ENCODE assay signal across 2 cellular contexts in the genomic region with DNA sequence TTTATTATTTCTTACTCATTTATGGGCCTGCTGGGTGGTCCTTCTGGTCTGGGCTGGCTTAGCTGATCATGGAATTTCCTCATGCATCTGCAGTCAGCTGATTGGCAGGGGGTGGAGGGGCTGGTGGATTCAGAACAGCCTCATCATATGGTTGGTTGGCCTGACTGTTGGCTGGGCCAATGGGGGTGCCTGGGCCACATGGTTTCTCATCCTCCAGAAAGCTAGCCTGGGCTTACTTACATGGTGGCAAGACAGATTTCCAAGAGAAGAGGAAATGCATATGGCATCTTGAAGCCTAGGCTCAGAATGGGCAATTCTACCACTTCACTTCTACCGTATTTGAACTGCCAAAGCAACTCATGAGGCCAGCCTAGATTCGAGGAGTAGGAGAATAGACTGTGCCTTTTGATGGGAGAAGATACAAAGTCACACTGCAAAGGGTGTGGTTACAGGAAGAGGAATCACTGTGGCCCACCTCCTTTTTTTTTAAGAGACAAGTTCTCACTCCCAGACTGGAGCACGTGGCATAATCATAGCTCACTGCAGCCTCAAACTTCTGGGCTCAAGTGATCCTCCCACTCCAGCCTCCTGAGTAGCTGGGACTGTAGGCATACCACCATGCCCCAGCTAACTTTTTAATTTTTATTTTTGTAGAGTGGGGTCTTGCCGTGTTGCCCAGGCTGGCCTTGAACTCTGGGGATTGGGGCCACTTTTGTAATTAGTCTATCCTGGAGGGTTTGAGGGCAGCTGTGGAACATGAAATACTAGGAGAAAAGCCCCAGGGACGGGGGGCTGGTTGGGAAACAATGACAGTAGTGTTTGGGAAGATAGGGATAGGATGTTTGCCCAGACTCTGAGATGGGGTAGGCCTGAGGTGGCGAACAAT.
TF ChIP-seq lines count a peak whose summit lies in the region.

No MANE protein-coding gene starts in this region.

TF ChIP-seq in SK-N-SH, 30 proteins besides CTCF, POLR2A, EP300 and RAD21 (continued from another document):
- TF ChIP-seq, protein P1, sequence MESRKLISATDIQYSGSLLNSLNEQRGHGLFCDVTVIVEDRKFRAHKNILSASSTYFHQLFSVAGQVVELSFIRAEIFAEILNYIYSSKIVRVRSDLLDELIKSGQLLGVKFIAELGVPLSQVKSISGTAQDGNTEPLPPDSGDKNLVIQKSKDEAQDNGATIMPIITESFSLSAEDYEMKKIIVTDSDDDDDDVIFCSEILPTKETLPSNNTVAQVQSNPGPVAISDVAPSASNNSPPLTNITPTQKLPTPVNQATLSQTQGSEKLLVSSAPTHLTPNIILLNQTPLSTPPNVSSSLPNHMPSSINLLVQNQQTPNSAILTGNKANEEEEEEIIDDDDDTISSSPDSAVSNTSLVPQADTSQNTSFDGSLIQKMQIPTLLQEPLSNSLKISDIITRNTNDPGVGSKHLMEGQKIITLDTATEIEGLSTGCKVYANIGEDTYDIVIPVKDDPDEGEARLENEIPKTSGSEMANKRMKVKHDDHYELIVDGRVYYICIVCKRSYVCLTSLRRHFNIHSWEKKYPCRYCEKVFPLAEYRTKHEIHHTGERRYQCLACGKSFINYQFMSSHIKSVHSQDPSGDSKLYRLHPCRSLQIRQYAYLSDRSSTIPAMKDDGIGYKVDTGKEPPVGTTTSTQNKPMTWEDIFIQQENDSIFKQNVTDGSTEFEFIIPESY (IDR thresholded peaks at IDR 0.05; ENCODE audit: borderline replicate concordance, low read depth): no peak
- TF ChIP-seq, protein P2, sequence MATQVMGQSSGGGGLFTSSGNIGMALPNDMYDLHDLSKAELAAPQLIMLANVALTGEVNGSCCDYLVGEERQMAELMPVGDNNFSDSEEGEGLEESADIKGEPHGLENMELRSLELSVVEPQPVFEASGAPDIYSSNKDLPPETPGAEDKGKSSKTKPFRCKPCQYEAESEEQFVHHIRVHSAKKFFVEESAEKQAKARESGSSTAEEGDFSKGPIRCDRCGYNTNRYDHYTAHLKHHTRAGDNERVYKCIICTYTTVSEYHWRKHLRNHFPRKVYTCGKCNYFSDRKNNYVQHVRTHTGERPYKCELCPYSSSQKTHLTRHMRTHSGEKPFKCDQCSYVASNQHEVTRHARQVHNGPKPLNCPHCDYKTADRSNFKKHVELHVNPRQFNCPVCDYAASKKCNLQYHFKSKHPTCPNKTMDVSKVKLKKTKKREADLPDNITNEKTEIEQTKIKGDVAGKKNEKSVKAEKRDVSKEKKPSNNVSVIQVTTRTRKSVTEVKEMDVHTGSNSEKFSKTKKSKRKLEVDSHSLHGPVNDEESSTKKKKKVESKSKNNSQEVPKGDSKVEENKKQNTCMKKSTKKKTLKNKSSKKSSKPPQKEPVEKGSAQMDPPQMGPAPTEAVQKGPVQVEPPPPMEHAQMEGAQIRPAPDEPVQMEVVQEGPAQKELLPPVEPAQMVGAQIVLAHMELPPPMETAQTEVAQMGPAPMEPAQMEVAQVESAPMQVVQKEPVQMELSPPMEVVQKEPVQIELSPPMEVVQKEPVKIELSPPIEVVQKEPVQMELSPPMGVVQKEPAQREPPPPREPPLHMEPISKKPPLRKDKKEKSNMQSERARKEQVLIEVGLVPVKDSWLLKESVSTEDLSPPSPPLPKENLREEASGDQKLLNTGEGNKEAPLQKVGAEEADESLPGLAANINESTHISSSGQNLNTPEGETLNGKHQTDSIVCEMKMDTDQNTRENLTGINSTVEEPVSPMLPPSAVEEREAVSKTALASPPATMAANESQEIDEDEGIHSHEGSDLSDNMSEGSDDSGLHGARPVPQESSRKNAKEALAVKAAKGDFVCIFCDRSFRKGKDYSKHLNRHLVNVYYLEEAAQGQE (IDR thresholded peaks at IDR 0.05; ENCODE audit: low read depth, low read length): no peak
- TF ChIP-seq JUND (IDR thresholded peaks at IDR 0.05): no peak
- TF ChIP-seq GABPA (IDR thresholded peaks at IDR 0.05; ENCODE audit: low read depth): no peak
- no peak for TF ChIP-seq YY1 (IDR thresholded peaks at IDR 0.05; ENCODE audit: low read depth)
- no peak for TF ChIP-seq GATA2 (CRISPR knock-in tag; IDR thresholded peaks at IDR 0.05)
- TF ChIP-seq TCF12 (IDR thresholded peaks at IDR 0.05): no peak
- TF ChIP-seq, protein P3, sequence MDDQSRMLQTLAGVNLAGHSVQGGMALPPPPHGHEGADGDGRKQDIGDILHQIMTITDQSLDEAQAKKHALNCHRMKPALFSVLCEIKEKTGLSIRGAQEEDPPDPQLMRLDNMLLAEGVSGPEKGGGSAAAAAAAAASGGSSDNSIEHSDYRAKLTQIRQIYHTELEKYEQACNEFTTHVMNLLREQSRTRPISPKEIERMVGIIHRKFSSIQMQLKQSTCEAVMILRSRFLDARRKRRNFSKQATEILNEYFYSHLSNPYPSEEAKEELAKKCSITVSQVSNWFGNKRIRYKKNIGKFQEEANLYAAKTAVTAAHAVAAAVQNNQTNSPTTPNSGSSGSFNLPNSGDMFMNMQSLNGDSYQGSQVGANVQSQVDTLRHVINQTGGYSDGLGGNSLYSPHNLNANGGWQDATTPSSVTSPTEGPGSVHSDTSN (IDR thresholded peaks at IDR 0.05): no peak
- no peak for TF ChIP-seq RXRA (IDR thresholded peaks at IDR 0.05; ENCODE audit: borderline replicate concordance, low read depth)
- no peak for TF ChIP-seq FOXJ3 (CRISPR knock-in tag; IDR thresholded peaks at IDR 0.05)
- TF ChIP-seq, protein P4, sequence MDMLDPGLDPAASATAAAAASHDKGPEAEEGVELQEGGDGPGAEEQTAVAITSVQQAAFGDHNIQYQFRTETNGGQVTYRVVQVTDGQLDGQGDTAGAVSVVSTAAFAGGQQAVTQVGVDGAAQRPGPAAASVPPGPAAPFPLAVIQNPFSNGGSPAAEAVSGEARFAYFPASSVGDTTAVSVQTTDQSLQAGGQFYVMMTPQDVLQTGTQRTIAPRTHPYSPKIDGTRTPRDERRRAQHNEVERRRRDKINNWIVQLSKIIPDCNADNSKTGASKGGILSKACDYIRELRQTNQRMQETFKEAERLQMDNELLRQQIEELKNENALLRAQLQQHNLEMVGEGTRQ (IDR thresholded peaks at IDR 0.05; ENCODE audit: borderline replicate concordance, low read depth, low read length): no peak

TF ChIP-seq in SK-N-SH treated with all-trans-retinoic acid at 6 μM for 48 hours, 23 proteins besides CTCF, POLR2A, EP300 and RAD21 (continued from another document):
- TF ChIP-seq, protein P5, sequence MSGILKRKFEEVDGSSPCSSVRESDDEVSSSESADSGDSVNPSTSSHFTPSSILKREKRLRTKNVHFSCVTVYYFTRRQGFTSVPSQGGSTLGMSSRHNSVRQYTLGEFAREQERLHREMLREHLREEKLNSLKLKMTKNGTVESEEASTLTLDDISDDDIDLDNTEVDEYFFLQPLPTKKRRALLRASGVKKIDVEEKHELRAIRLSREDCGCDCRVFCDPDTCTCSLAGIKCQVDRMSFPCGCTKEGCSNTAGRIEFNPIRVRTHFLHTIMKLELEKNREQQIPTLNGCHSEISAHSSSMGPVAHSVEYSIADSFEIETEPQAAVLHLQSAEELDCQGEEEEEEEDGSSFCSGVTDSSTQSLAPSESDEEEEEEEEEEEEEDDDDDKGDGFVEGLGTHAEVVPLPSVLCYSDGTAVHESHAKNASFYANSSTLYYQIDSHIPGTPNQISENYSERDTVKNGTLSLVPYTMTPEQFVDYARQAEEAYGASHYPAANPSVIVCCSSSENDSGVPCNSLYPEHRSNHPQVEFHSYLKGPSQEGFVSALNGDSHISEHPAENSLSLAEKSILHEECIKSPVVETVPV (CRISPR knock-in tag; IDR thresholded peaks at IDR 0.05): no peak
- TF ChIP-seq SNAI2 (CRISPR knock-in tag; IDR thresholded peaks at IDR 0.05): no peak
- no peak for TF ChIP-seq TOX (CRISPR knock-in tag; IDR thresholded peaks at IDR 0.05; ENCODE audit: borderline replicate concordance)
- TF ChIP-seq, protein P6, sequence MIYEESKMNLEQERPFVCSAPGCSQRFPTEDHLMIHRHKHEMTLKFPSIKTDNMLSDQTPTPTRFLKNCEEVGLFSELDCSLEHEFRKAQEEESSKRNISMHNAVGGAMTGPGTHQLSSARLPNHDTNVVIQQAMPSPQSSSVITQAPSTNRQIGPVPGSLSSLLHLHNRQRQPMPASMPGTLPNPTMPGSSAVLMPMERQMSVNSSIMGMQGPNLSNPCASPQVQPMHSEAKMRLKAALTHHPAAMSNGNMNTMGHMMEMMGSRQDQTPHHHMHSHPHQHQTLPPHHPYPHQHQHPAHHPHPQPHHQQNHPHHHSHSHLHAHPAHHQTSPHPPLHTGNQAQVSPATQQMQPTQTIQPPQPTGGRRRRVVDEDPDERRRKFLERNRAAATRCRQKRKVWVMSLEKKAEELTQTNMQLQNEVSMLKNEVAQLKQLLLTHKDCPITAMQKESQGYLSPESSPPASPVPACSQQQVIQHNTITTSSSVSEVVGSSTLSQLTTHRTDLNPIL (CRISPR knock-in tag; IDR thresholded peaks at IDR 0.05; ENCODE audit: low read depth): no peak
- no peak for TF ChIP-seq ZNF8 (CRISPR knock-in tag; IDR thresholded peaks at IDR 0.05)
- no peak for TF ChIP-seq TCF4 (CRISPR knock-in tag; IDR thresholded peaks at IDR 0.05; ENCODE audit: borderline replicate concordance)
- TF ChIP-seq ZC3H10 (CRISPR knock-in tag; IDR thresholded peaks at IDR 0.05): no peak
- TF ChIP-seq, protein P7, sequence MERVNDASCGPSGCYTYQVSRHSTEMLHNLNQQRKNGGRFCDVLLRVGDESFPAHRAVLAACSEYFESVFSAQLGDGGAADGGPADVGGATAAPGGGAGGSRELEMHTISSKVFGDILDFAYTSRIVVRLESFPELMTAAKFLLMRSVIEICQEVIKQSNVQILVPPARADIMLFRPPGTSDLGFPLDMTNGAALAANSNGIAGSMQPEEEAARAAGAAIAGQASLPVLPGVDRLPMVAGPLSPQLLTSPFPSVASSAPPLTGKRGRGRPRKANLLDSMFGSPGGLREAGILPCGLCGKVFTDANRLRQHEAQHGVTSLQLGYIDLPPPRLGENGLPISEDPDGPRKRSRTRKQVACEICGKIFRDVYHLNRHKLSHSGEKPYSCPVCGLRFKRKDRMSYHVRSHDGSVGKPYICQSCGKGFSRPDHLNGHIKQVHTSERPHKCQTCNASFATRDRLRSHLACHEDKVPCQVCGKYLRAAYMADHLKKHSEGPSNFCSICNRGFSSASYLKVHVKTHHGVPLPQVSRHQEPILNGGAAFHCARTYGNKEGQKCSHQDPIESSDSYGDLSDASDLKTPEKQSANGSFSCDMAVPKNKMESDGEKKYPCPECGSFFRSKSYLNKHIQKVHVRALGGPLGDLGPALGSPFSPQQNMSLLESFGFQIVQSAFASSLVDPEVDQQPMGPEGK (CRISPR knock-in tag; IDR thresholded peaks at IDR 0.05; ENCODE audit: borderline replicate concordance): no peak
- no peak for TF ChIP-seq ISL1 (CRISPR knock-in tag; IDR thresholded peaks at IDR 0.05)
- no peak for TF ChIP-seq ESRRG (CRISPR knock-in tag; IDR thresholded peaks at IDR 0.05)
